In genomic region chr18:26863122-26863879, GRCh38 we compare ENCODE assay signal across 8 cellular contexts. TPM values are rescaled to one million over a fixed set of nuclear protein-coding genes. Genes with fewer than 3 reads are reported as not detected.
A peak's percentile ranks its signal among the peaks of the same experiment; 100 is the strongest.
DNase-seq lines count a peak whose midpoint lies in the region; ATAC-seq and TF ChIP-seq lines count a peak whose summit lies in the region.

No MANE protein-coding gene starts in this region.

- no peaks in the 10 kb centered on the region for H3K36me3 ChIP-seq in HUES48 (ENCODE audit: control insufficient read depth, insufficient read depth, low read length)
- no peaks in the 10 kb centered on the region for H3K36me3 ChIP-seq in iPS-15b (ENCODE audit: control insufficient read depth, insufficient read depth, low read length)
- no peaks in the 10 kb centered on the region for H3K36me3 ChIP-seq in spleen
- H3K36me3 ChIP-seq in naive thymus-derived CD4-positive, alpha-beta T cell (ENCODE audit: control insufficient read depth in 2 of 3, insufficient read depth in 3 of 3, low read length in 3 of 3): no peaks in the 10 kb centered on the region

- ATAC-seq in WTC11 (peak; percentile 87), GM18867 (IDR thresholded peaks at IDR 0.05; ENCODE audit: unreplicated experiment) (no peak)
- ATAC-seq in naive thymus-derived CD4-positive, alpha-beta T cell: no peak
- ATAC-seq in stimulated activated effector memory CD8-positive, alpha-beta T cell treated with anti-CD3 and anti-CD28 coated beads, Interleukin-12 subunit alpha, Interleukin-12 subunit beta, amount 100 ng/mL, for 72 hours: no peak

- H3K27me3 ChIP-seq in HUES48 (ENCODE audit: control insufficient read depth, insufficient read depth, low read length) (peaks cover 23% of the 10 kb centered on the region), iPS-15b (ENCODE audit: control insufficient read depth, insufficient read depth, low read length) (peaks cover 18% of the 10 kb centered on the region), spleen (replicated peaks in 1 of 7) (peaks cover 0 to 46% (median 11%) of the 10 kb centered on the region in 7 donors)
- no peaks in the 10 kb centered on the region for H3K27me3 ChIP-seq in naive thymus-derived CD4-positive, alpha-beta T cell (ENCODE audit: control insufficient read depth in 2 of 2, insufficient read depth in 2 of 2, low read length in 2 of 2)

- peaks cover 33% of the 10 kb centered on the region for H3K4me1 Mint-ChIP-seq in WTC11
- H3K4me1 Mint-ChIP-seq in naive thymus-derived CD4-positive, alpha-beta T cell: peaks cover 0 to 5% (median 0%) of the 10 kb centered on the region in 7 donors
- H3K4me1 Mint-ChIP-seq in stimulated activated effector memory CD8-positive, alpha-beta T cell treated with anti-CD3 and anti-CD28 coated beads, Interleukin-12 subunit alpha, Interleukin-12 subunit beta, amount 100 ng/mL, for 72 hours: no peaks in the 10 kb centered on the region

- no peaks in the 10 kb centered on the region for H3K9me3 Mint-ChIP-seq in WTC11
- peaks cover 0 to 5% (median 0%) of the 10 kb centered on the region in 11 donors for H3K9me3 Mint-ChIP-seq in naive thymus-derived CD4-positive, alpha-beta T cell
- H3K9me3 Mint-ChIP-seq in stimulated activated effector memory CD8-positive, alpha-beta T cell treated with anti-CD3 and anti-CD28 coated beads, Interleukin-12 subunit alpha, Interleukin-12 subunit beta, amount 100 ng/mL, for 72 hours: no peaks in the 10 kb centered on the region

- H3K9me3 ChIP-seq in HUES48 (ENCODE audit: control insufficient read depth, insufficient read depth, low read length): no peaks in the 10 kb centered on the region
- H3K9me3 ChIP-seq in iPS-15b (ENCODE audit: control insufficient read depth, insufficient read depth, low read length): no peaks in the 10 kb centered on the region
- no peaks in the 10 kb centered on the region for H3K9me3 ChIP-seq in spleen
- no peaks in the 10 kb centered on the region for H3K9me3 ChIP-seq in naive thymus-derived CD4-positive, alpha-beta T cell (ENCODE audit: control insufficient read depth in 2 of 3, low read length in 3 of 3)

- H3K27me3 Mint-ChIP-seq in WTC11 (ENCODE audit: low read depth): peaks cover 11% of the 10 kb centered on the region
- H3K27me3 Mint-ChIP-seq in naive thymus-derived CD4-positive, alpha-beta T cell: peaks cover 17 to 46% (median 26%) of the 10 kb centered on the region in 5 donors

- WGBS in spleen, 5 donors: 4 to 10% (median 5%) methylated on average over 20 to 40 of the region's 40 CpGs

- H3K9ac ChIP-seq in HUES48 (ENCODE audit: low read depth, low read length) (peak overlapping the region; percentile 10; the same call in 1 of the 2 replicates), iPS-15b (ENCODE audit: low read depth, low read length) (peak overlapping the region; percentile 48)

- TF ChIP-seq POLR2A in spleen (IDR thresholded peaks at IDR 0.05): no peak

- H3K27ac Mint-ChIP-seq in WTC11: no peak overlapping the region
- H3K27ac Mint-ChIP-seq in naive thymus-derived CD4-positive, alpha-beta T cell: no peak overlapping the region
- H3K27ac Mint-ChIP-seq in stimulated activated effector memory CD8-positive, alpha-beta T cell treated with anti-CD3 and anti-CD28 coated beads, Interleukin-12 subunit alpha, Interleukin-12 subunit beta, amount 100 ng/mL, for 72 hours: no peak overlapping the region

- DNase-seq in WTC11 (ENCODE audit: low spot score) (peak; percentile 69), spleen (no peak)
- no peak for DNase-seq in naive thymus-derived CD4-positive, alpha-beta T cell
- no peak for DNase-seq in activated naive CD4-positive, alpha-beta T cell treated with Interleukin-2 at 50 U/mL for 16 hours
- DNase-seq in stimulated activated effector memory CD8-positive, alpha-beta T cell treated with anti-CD3 and anti-CD28 coated beads, Interleukin-12 subunit alpha, Interleukin-12 subunit beta, amount 100 ng/mL, for 72 hours (ENCODE audit: low spot score in 2 of 2): no peak

- H3K36me3 Mint-ChIP-seq in WTC11: no peaks in the 10 kb centered on the region
- no peaks in the 10 kb centered on the region for H3K36me3 Mint-ChIP-seq in naive thymus-derived CD4-positive, alpha-beta T cell
- H3K36me3 Mint-ChIP-seq in stimulated activated effector memory CD8-positive, alpha-beta T cell treated with anti-CD3 and anti-CD28 coated beads, Interleukin-12 subunit alpha, Interleukin-12 subunit beta, amount 100 ng/mL, for 72 hours: no peaks in the 10 kb centered on the region

- H3K27ac ChIP-seq in HUES48 (ENCODE audit: low read depth, low read length): peak overlapping the region; percentile 59
- no peak overlapping the region for H3K27ac ChIP-seq in spleen
- H3K27ac ChIP-seq in naive thymus-derived CD4-positive, alpha-beta T cell (ENCODE audit: low read depth, low read length): no peak overlapping the region

- TF ChIP-seq CTCF in WTC11 (IDR thresholded peaks at IDR 0.05): no peak
- no peak for TF ChIP-seq CTCF in spleen (IDR thresholded peaks at IDR 0.05 in 8 of 11, conservative IDR thresholded peaks at IDR 0.05 in 3 of 11)

- POLR2A ChIA-PET in WTC11 (lab: Charles Lee): interaction anchor here (1.0 kb wide), 1 partner anchor 35 kb away, joined by 11 read pairs; no protein-coding TSS in a partner anchor
- POLR2A ChIA-PET in naive thymus-derived CD4-positive, alpha-beta T cell (lab: Charles Lee): no interaction called here

- intact Hi-C loops in spleen (cut with DNase I; ENCODE audit: low total_unique reads): no loop called here
- intact Hi-C loops in naive thymus-derived CD4-positive, alpha-beta T cell (cut with micrococcal nuclease): no loop called here

- H3K4me3 ChIP-seq in HUES48 (ENCODE audit: low read depth, low read length): peak overlapping the region; percentile 62
- peak overlapping the region; percentile 64 for H3K4me3 ChIP-seq in iPS-15b (ENCODE audit: low read depth, low read length)
- H3K4me3 ChIP-seq in spleen: peak overlapping the region in 5 of 8 donors; percentile 15 to 64 (median 33)
- H3K4me3 ChIP-seq in naive thymus-derived CD4-positive, alpha-beta T cell (ENCODE audit: low read length): no peak overlapping the region

- CTCF ChIA-PET in WTC11 (lab: Charles Lee): interaction anchor here (0.6 to 2.4 kb wide), 7 partner anchors 23 to 664 kb away, joined by 4 to 8 read pairs (median 4); no protein-coding TSS in a partner anchor
- CTCF ChIA-PET in naive thymus-derived CD4-positive, alpha-beta T cell (lab: Charles Lee): no interaction called here

- H3K4me3 Mint-ChIP-seq in WTC11: peak overlapping the region; percentile 69
- H3K4me3 Mint-ChIP-seq in naive thymus-derived CD4-positive, alpha-beta T cell: no peak overlapping the region
- no peak overlapping the region for H3K4me3 Mint-ChIP-seq in stimulated activated effector memory CD8-positive, alpha-beta T cell treated with anti-CD3 and anti-CD28 coated beads, Interleukin-12 subunit alpha, Interleukin-12 subunit beta, amount 100 ng/mL, for 72 hours

- H3K4me1 ChIP-seq in HUES48 (ENCODE audit: control insufficient read depth, insufficient read depth, low read length) (peaks cover 27% of the 10 kb centered on the region), iPS-15b (ENCODE audit: control insufficient read depth, insufficient read depth, low read length) (peaks cover 6% of the 10 kb centered on the region), spleen (peaks cover 0 to 14% (median 0%) of the 10 kb centered on the region in 6 donors)
- no peaks in the 10 kb centered on the region for H3K4me1 ChIP-seq in naive thymus-derived CD4-positive, alpha-beta T cell (ENCODE audit: control insufficient read depth in 2 of 2, insufficient read depth in 2 of 2, low read length in 2 of 2)

TF ChIP-seq in WTC11, 78 proteins besides CTCF, POLR2A, EP300 and RAD21 (continues in another document):
- TF ChIP-seq FOXP1 (CRISPR knock-in tag; IDR thresholded peaks at IDR 0.05; ENCODE audit: borderline replicate concordance) (peak; percentile 54; the same call in 1 of the 2 replicates), EMX1 (CRISPR knock-in tag; IDR thresholded peaks at IDR 0.05) (no peak), ZNF263 (CRISPR knock-in tag; IDR thresholded peaks at IDR 0.05; ENCODE audit: low read depth) (peak; percentile 92), MYBL2 (CRISPR knock-in tag; IDR thresholded peaks at IDR 0.05) (no peak; the same call in 1 of the 2 replicates), PREB (CRISPR knock-in tag; IDR thresholded peaks at IDR 0.05; ENCODE audit: borderline replicate concordance) (no peak), CREB1 (CRISPR knock-in tag; IDR thresholded peaks at IDR 0.05) (no peak), USF1 (CRISPR knock-in tag; IDR thresholded peaks at IDR 0.05) (no peak), HMGXB4 (CRISPR knock-in tag; IDR thresholded peaks at IDR 0.05) (0 out of 2 replicates have a peak, but pooled peaks have one; percentile 55)

RNA-seq across cellular contexts. Expression of gene AQP4, which starts 2.2 kb away (rescaled TPM):
- total RNA-seq in WTC11 (2021) (2.8 to 4.5 TPM (median 3.7 TPM) in 3 replicates), spleen (1 to 10 TPM in 4 of 7 donors, under 1 TPM in 3; 0.32 to 3.0 (median 1.2) TPM)
- polyA plus RNA-seq in spleen: under 1 TPM; 0.15 to 0.21 (median 0.16) TPM
- not detected for total RNA-seq in naive thymus-derived CD4-positive, alpha-beta T cell
- not detected for polyA plus RNA-seq in naive thymus-derived CD4-positive, alpha-beta T cell
